8 cellular contexts compared by ENCODE assay signal in genomic region chr2:234483568-234484251, GRCh38. TPM values are rescaled to one million over a fixed set of nuclear protein-coding genes. Genes with fewer than 3 reads are reported as not detected.
DNase-seq lines count a peak whose midpoint lies in the region; ATAC-seq lines count a peak whose summit lies in the region.

No MANE protein-coding gene starts in this region.

- H3K4me3 ChIP-seq in CD8-positive, alpha-beta memory T cell (ENCODE audit: low read length) = peak overlapping the region; percentile 3

- peak overlapping the region; percentile 74 to 88 (median 75) for H3K4me3 Mint-ChIP-seq in CD8-positive, alpha-beta memory T cell
- H3K4me3 Mint-ChIP-seq in activated T-helper 17 cell treated with anti-CD3 and anti-CD28 coated beads, Interleukin-2, amount 50 U/mL, for 72 hours = peak overlapping the region; percentile 55
- peak overlapping the region; percentile 70 for H3K4me3 Mint-ChIP-seq in memory B cell

- DNase-seq in CD8-positive, alpha-beta memory T cell = peak; percentile 74 to 92 (median 89)
- DNase-seq in NK-92 treated with Interleukin-12 subunit alpha and Interleukin-12 subunit beta, amount 100 ng/mL, for 24 hours (lab: John Stamatoyannopoulos, UW) = peak; percentile 87
- peak; percentile 52 to 56 for DNase-seq in memory B cell (ENCODE audit: low spot score in 2 of 2)
- DNase-seq in NCI-H774 (lab: John Stamatoyannopoulos, UW) = no peak
- DNase-seq in ACHN = no peak

- H3K36me3 ChIP-seq in CD8-positive, alpha-beta memory T cell (ENCODE audit: insufficient read depth, low read length) = no peaks in the 10 kb centered on the region

- peaks cover 72 to 96% (median 96%) of the 10 kb centered on the region in 3 donors for H3K4me1 Mint-ChIP-seq in CD8-positive, alpha-beta memory T cell
- peaks cover 38% of the 10 kb centered on the region for H3K4me1 Mint-ChIP-seq in activated T-helper 17 cell treated with anti-CD3 and anti-CD28 coated beads, Interleukin-2, amount 50 U/mL, for 72 hours
- peaks cover 29% of the 10 kb centered on the region for H3K4me1 Mint-ChIP-seq in memory B cell

- H3K27ac ChIP-seq in CD8-positive, alpha-beta memory T cell (ENCODE audit: low read depth, low read length) = peak overlapping the region; percentile 84

- peaks cover 5 to 31% (median 13%) of the 10 kb centered on the region in 3 donors for H3K36me3 Mint-ChIP-seq in CD8-positive, alpha-beta memory T cell
- no peaks in the 10 kb centered on the region for H3K36me3 Mint-ChIP-seq in activated T-helper 17 cell treated with anti-CD3 and anti-CD28 coated beads, Interleukin-2, amount 50 U/mL, for 72 hours (ENCODE audit: low read depth)
- peaks cover 14% of the 10 kb centered on the region for H3K36me3 Mint-ChIP-seq in memory B cell

- no peaks in the 10 kb centered on the region for H3K9me3 Mint-ChIP-seq in CD8-positive, alpha-beta memory T cell
- H3K9me3 Mint-ChIP-seq in activated T-helper 17 cell treated with anti-CD3 and anti-CD28 coated beads, Interleukin-2, amount 50 U/mL, for 72 hours = no peaks in the 10 kb centered on the region
- no peaks in the 10 kb centered on the region for H3K9me3 Mint-ChIP-seq in memory B cell

- CTCF ChIA-PET in CD8-positive, alpha-beta memory T cell (lab: Charles Lee) = interaction anchor here (0.6 to 3.0 kb wide), 19 partner anchors 11 to 348 kb away, joined by 3 to 17 read pairs (median 4); partner anchors contain the start of gene ARL4C

- no peaks in the 10 kb centered on the region for H3K27me3 ChIP-seq in CD8-positive, alpha-beta memory T cell (ENCODE audit: insufficient read depth, low read length, poor library complexity, severe bottlenecking)

- POLR2A ChIA-PET in CD8-positive, alpha-beta memory T cell (lab: Charles Lee) = interaction anchor here (0.7 to 1.5 kb wide), 12 partner anchors 9 to 194 kb away, joined by 3 to 21 read pairs (median 4); partner anchors contain the start of gene ARL4C

- peaks cover 69% of the 10 kb centered on the region for H3K4me1 ChIP-seq in CD8-positive, alpha-beta memory T cell (ENCODE audit: insufficient read depth, low read length)

- ATAC-seq in GM21526 (IDR thresholded peaks at IDR 0.05; ENCODE audit: low FRiP score, unreplicated experiment) (peak; percentile 64), memory B cell (ENCODE audit: low read depth) (peak; percentile 92), HG03280 (IDR thresholded peaks at IDR 0.05; ENCODE audit: unreplicated experiment) (no peak)
- peak; percentile 81 for ATAC-seq in activated T-helper 17 cell treated with anti-CD3 and anti-CD28 coated beads, Interleukin-2, amount 50 U/mL, for 72 hours (replicated peaks)

- no peaks in the 10 kb centered on the region for H3K9me3 ChIP-seq in CD8-positive, alpha-beta memory T cell (ENCODE audit: low read length)

- H3K27me3 Mint-ChIP-seq in CD8-positive, alpha-beta memory T cell = peaks cover 0 to 2% of the 10 kb centered on the region in 2 donors
- no peaks in the 10 kb centered on the region for H3K27me3 Mint-ChIP-seq in activated T-helper 17 cell treated with anti-CD3 and anti-CD28 coated beads, Interleukin-2, amount 50 U/mL, for 72 hours
- H3K27me3 Mint-ChIP-seq in memory B cell = no peaks in the 10 kb centered on the region

- H3K27ac Mint-ChIP-seq in CD8-positive, alpha-beta memory T cell = peak overlapping the region; percentile 94 to 100 (median 98)
- peak overlapping the region; percentile 88 for H3K27ac Mint-ChIP-seq in activated T-helper 17 cell treated with anti-CD3 and anti-CD28 coated beads, Interleukin-2, amount 50 U/mL, for 72 hours
- peak overlapping the region; percentile 90 for H3K27ac Mint-ChIP-seq in memory B cell

- in situ Hi-C loops in ACHN (cut with HindIII; ENCODE audit: low pct_ligation_motif_present, low pct_unique_long_range_greater_than_20kb, low sequenced_read_pairs) = no loop called here

RNA-seq across cellular contexts. Expression of gene ARL4C, which starts 13.2 kb away (rescaled TPM):
- 10 to 100 TPM; 54.0 to 54.7 TPM for total RNA-seq in CD8-positive, alpha-beta memory T cell
- polyA plus RNA-seq in CD8-positive, alpha-beta memory T cell = 247 TPM
- 100 to 1,000 TPM in 1 of 2 donors, 10 to 100 TPM in 1; 43.4 to 118 TPM for total RNA-seq in activated T-helper 17 cell treated with anti-CD3 and anti-CD28 coated beads, Interleukin-2, amount 50 U/mL, for 72 hours

Comparison
In these comparisons a context has a peak if more than half of its experiments do, and no peak if none do; other contexts are left out.
1. DNase-seq: peak in CD8-positive, alpha-beta memory T cell (5 of 5), NK-92 treated with Interleukin-12 subunit alpha and Interleukin-12 subunit beta, amount 100 ng/mL, for 24 hours (single experiment) and memory B cell (2 of 2); none in NCI-H774 (single experiment) and ACHN (single experiment).
2. Peak in every context shown above with its lines, with median percentiles within 50 percentile points of each other: H3K27ac Mint-ChIP-seq and H3K4me3 Mint-ChIP-seq.